In the genomic region with DNA sequence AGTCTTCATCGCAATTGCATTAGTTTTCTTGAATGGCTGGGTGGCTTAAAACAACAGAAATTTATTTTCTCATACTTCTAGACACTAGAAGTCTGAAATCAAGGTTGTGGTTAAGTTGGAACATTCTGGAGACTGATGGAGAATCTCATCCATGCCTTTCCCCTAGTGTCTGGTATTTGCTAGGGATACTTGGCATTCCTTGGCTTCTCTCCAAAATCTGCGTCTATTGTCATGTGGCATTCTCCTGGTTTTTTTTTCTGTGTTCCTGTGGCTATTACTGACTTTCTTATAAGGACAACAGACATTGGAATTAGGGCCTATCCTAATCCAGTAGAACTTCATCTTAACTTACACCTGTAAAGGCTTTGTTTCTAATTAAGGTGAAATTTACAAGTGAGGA, we compare ENCODE assay signal across 13 cellular contexts.
DNase-seq lines count a peak whose midpoint lies in the region; ATAC-seq, FAIRE-seq and TF ChIP-seq lines count a peak whose summit lies in the region.
"Had no signal": no experiment of that assay in that cellular context is flagged by ENCODE, and none has a peak within 500 bp of the region (broad histone marks: within the 10 kb centered on the region; RNA-seq: fewer than 3 reads in every experiment).

No MANE protein-coding gene starts in this region.

- no peak for TF ChIP-seq POLR2A in HepG2 (IDR thresholded peaks at IDR 0.05; ENCODE audit: insufficient read depth in 1 of 2, low read depth in 2 of 2, low read length in 2 of 2)
- TF ChIP-seq POLR2A in right lobe of liver (IDR thresholded peaks at IDR 0.05) = no peak

- BruUV-seq in HepG2 (replicated peaks; lab: Mats Ljungman, UMichigan) = no TSS peak

- DNase-seq in HepG2 (ENCODE audit: low spot score) (peak; percentile 63), right lobe of liver (no peak), SK-MEL-5 (ENCODE audit: low read depth, low spot score) (peak; percentile 54), fibroblast of villous mesenchyme (ENCODE audit: low read depth) (peak; percentile 1), putamen (ENCODE audit: low spot score) (no peak), NCI-H526 (lab: John Stamatoyannopoulos, UW) (no peak)
- no peak for DNase-seq in stimulated activated naive CD8-positive, alpha-beta T cell treated with anti-CD3 and anti-CD28 coated beads, Interleukin-15, amount 100 ng/mL, for 72 hours
- DNase-seq: activated effector memory CD4-positive, alpha-beta T cell treated with Interleukin-2 at 50 U/mL for 16 hours; effector memory CD4-positive, alpha-beta T cell; lower lobe of right lung; NCI-H524 had no signal

- peak; percentile 34; the same call in 1 of the 3 replicates for ATAC-seq in HepG2
- no peak for ATAC-seq in right lobe of liver
- ATAC-seq in HG03025 (IDR thresholded peaks at IDR 0.05; ENCODE audit: low FRiP score, unreplicated experiment) = no peak
- ATAC-seq in stimulated activated naive CD8-positive, alpha-beta T cell treated with anti-CD3 and anti-CD28 coated beads, Interleukin-15, amount 100 ng/mL, for 72 hours = no peak
- ATAC-seq: lower lobe of right lung had no signal

- no peak overlapping the region for H3K4me2 ChIP-seq in HepG2 (ENCODE audit: low read depth, low read length)
- H3K4me2 ChIP-seq: BLaER1 had no signal

- H3K27ac Mint-ChIP-seq in stimulated activated naive CD8-positive, alpha-beta T cell treated with anti-CD3 and anti-CD28 coated beads, Interleukin-15, amount 100 ng/mL, for 72 hours = no peak overlapping the region

- H3K79me2 ChIP-seq in HepG2 (ENCODE audit: insufficient read depth, low read length) = no peaks in the 10 kb centered on the region

- no peaks in the 10 kb centered on the region for H3K4me1 Mint-ChIP-seq in stimulated activated naive CD8-positive, alpha-beta T cell treated with anti-CD3 and anti-CD28 coated beads, Interleukin-15, amount 100 ng/mL, for 72 hours

- TF ChIP-seq RAD21 in HepG2 (CRISPR knock-in tag; IDR thresholded peaks at IDR 0.05) = no peak

- H3K27me3 ChIP-seq in HepG2 (ENCODE audit: control insufficient read depth in 1 of 2, insufficient read depth in 2 of 2, low read length in 2 of 2) (no peaks in the 10 kb centered on the region; a peak in 1 of 5 replicates), right lobe of liver (no peaks in the 10 kb centered on the region)
- H3K27me3 ChIP-seq: BLaER1 had no signal

- H3K4me3 Mint-ChIP-seq in stimulated activated naive CD8-positive, alpha-beta T cell treated with anti-CD3 and anti-CD28 coated beads, Interleukin-15, amount 100 ng/mL, for 72 hours = no peak overlapping the region

- POLR2A ChIA-PET in HepG2 (lab: Yijun Ruan, JAX) = no interaction called here

- H3K9me3 ChIP-seq in HepG2 (ENCODE audit: low read length) (no peaks in the 10 kb centered on the region), right lobe of liver (no peaks in the 10 kb centered on the region)
- H3K9me3 ChIP-seq: BLaER1, lower lobe of right lung had no signal

- CTCF ChIA-PET in HepG2 (lab: Yijun Ruan, JAX; ENCODE audit: low intra/inter-chr PET ratio, low total read pairs) = no interaction called here

- 4% methylated on average over 2 of the region's 2 CpGs for WGBS in HepG2 (ENCODE audit: low lambda C conversion rate)
- WGBS in right lobe of liver (ENCODE audit: insufficient coverage, low coverage, low lambda C conversion rate, missing lambda C conversion rate) = 44% methylated on average over 2 of the region's 2 CpGs

- no peaks in the 10 kb centered on the region for H3K27me3 Mint-ChIP-seq in stimulated activated naive CD8-positive, alpha-beta T cell treated with anti-CD3 and anti-CD28 coated beads, Interleukin-15, amount 100 ng/mL, for 72 hours

- H3K27ac ChIP-seq in HepG2 (ENCODE audit: extremely low read length, insufficient read depth, low read length) = no peak overlapping the region
- no peak overlapping the region for H3K27ac ChIP-seq in right lobe of liver
- H3K27ac ChIP-seq: BLaER1, lower lobe of right lung had no signal

- intact Hi-C loops in HepG2 (cut with micrococcal nuclease; ENCODE audit: unreplicated experiment) = no loop called here
- intact Hi-C loops in right lobe of liver (cut with DNase I) = no loop called here

- no peak for TF ChIP-seq CTCF in HepG2 (CRISPR knock-in tag; IDR thresholded peaks at IDR 0.05)
- TF ChIP-seq CTCF in right lobe of liver (IDR thresholded peaks at IDR 0.05) = no peak
- TF ChIP-seq CTCF in fibroblast of villous mesenchyme (IDR thresholded peaks at IDR 0.05; ENCODE audit: insufficient read depth, low read depth, low read length) = no peak

- FAIRE-seq in HepG2 (lab: Jason Lieb, UNC) = no peak

- H3K4me1 ChIP-seq in HepG2 (ENCODE audit: insufficient read depth, low read length) = no peaks in the 10 kb centered on the region
- H3K4me1 ChIP-seq in right lobe of liver = no peaks in the 10 kb centered on the region
- H3K4me1 ChIP-seq: BLaER1, lower lobe of right lung had no signal

- no peaks in the 10 kb centered on the region for H4K20me1 ChIP-seq in HepG2 (ENCODE audit: insufficient read depth, low read length)
- H4K20me1 ChIP-seq: BLaER1 had no signal

- in situ Hi-C loops in HepG2 (cut with HindIII; ENCODE audit: extremely low pct_ligation_motif_present, low pct_unique_long_range_greater_than_20kb) = no loop called here
- in situ Hi-C loops in SK-MEL-5 (cut with HindIII; ENCODE audit: low pct_unique_long_range_greater_than_20kb, low sequenced_read_pairs) = no loop called here

- H3K36me3 ChIP-seq in HepG2 (replicated peaks in 1 of 2; ENCODE audit: control insufficient read depth in 1 of 2, insufficient read depth in 2 of 2, low read length in 2 of 2) (no peaks in the 10 kb centered on the region), right lobe of liver (no peaks in the 10 kb centered on the region)
- H3K36me3 ChIP-seq: BLaER1, lower lobe of right lung had no signal

- no peak for TF ChIP-seq EP300 in HepG2 (IDR thresholded peaks at IDR 0.05; ENCODE audit: low read depth in 2 of 2, low read length in 2 of 2)
- TF ChIP-seq EP300 in HepG2 (CRISPR knock-in tag; IDR thresholded peaks at IDR 0.05; ENCODE audit: borderline replicate concordance) = no peak

- no peak overlapping the region for H3K9ac ChIP-seq in HepG2 (ENCODE audit: insufficient read depth, low read depth, low read length)
- H3K9ac ChIP-seq: BLaER1 had no signal

- H3K9me3 Mint-ChIP-seq in stimulated activated naive CD8-positive, alpha-beta T cell treated with anti-CD3 and anti-CD28 coated beads, Interleukin-15, amount 100 ng/mL, for 72 hours = no peaks in the 10 kb centered on the region

- no peak overlapping the region for H2AFZ ChIP-seq in HepG2 (ENCODE audit: low read length)

- H3K4me3 ChIP-seq in HepG2 (replicated peaks in 1 of 3; ENCODE audit: insufficient read depth in 1 of 3, low read depth in 2 of 3, low read length in 3 of 3) = no peak overlapping the region
- H3K4me3 ChIP-seq in right lobe of liver = no peak overlapping the region
- no peak overlapping the region for H3K4me3 ChIP-seq in fibroblast of villous mesenchyme (ENCODE audit: low read depth, low read length)
- H3K4me3 ChIP-seq: BLaER1, lower lobe of right lung had no signal

TF ChIP-seq in HepG2, 621 proteins besides CTCF, POLR2A, EP300 and RAD21 (continues in another document):
- TF ChIP-seq ERF (CRISPR knock-in tag; IDR thresholded peaks at IDR 0.05) (no peak), ZNF75D (CRISPR knock-in tag; IDR thresholded peaks at IDR 0.05; ENCODE audit: borderline replicate concordance) (no peak), PPARG (CRISPR knock-in tag; conservative IDR thresholded peaks at IDR 0.05) (no peak), HMGXB3 (CRISPR knock-in tag; IDR thresholded peaks at IDR 0.05; ENCODE audit: borderline replicate concordance) (no peak), FOXA1 (IDR thresholded peaks at IDR 0.05) (no peak), FOXA1 (CRISPR knock-in tag; IDR thresholded peaks at IDR 0.05) (no peak), ZNF576 (CRISPR knock-in tag; IDR thresholded peaks at IDR 0.05) (no peak), TMF1 (CRISPR knock-in tag; IDR thresholded peaks at IDR 0.05; ENCODE audit: low read depth) (no peak)

Comparison
In these comparisons a context has a peak if more than half of its experiments do, and no peak if none do; other contexts are left out.
1. DNase-seq: peak in HepG2 (single experiment), SK-MEL-5 (single experiment) and fibroblast of villous mesenchyme (single experiment); none in right lobe of liver (0 of 3), putamen (single experiment), NCI-H526 (0 of 2) and stimulated activated naive CD8-positive, alpha-beta T cell treated with anti-CD3 and anti-CD28 coated beads, Interleukin-15, amount 100 ng/mL, for 72 hours (0 of 2).